10 cellular contexts compared by ENCODE assay signal in genomic region chr9:35618325-35618727, GRCh38. TPM values are rescaled to one million over a fixed set of nuclear protein-coding genes. Genes with fewer than 3 reads are reported as not detected.
DNase-seq lines count a peak whose midpoint lies in the region; ATAC-seq, FAIRE-seq and TF ChIP-seq lines count a peak whose summit lies in the region.
"Had no signal": no experiment of that assay in that cellular context is flagged by ENCODE, and none has a peak within 500 bp of the region (broad histone marks: within the 10 kb centered on the region; RNA-seq: fewer than 3 reads in every experiment).

TSS of gene CD72 (minus strand) at chr9:35618413. CDS start at chr9:35618303, 110 bp downstream.

- peak within 1 kb of the TSS; percentile 69 for H3K4me3 Mint-ChIP-seq in progenitor cell of endocrine pancreas (ENCODE audit: low read depth)

- H3K4me1 Mint-ChIP-seq in progenitor cell of endocrine pancreas (ENCODE audit: low read depth) = peaks cover 4% of the 10 kb centered on the region

- H3K9me3 Mint-ChIP-seq in progenitor cell of endocrine pancreas (ENCODE audit: low read depth) = no peaks in the 10 kb centered on the region

- peak within 1 kb of the TSS; percentile 95 for H3K4me2 ChIP-seq in OCI-LY1 (ENCODE audit: low read length)
- H3K4me2 ChIP-seq: KMS-11 had no signal

- FAIRE-seq in D721Med (lab: Jason Lieb, UNC) = no peak

- WGBS in esophagus muscularis mucosa = 83% methylated on average over 6 of the region's 7 CpGs

- H3K36me3 Mint-ChIP-seq in progenitor cell of endocrine pancreas (ENCODE audit: insufficient read depth) = no peaks in the 10 kb centered on the region

- no peak for TF ChIP-seq POLR2A in esophagus muscularis mucosa (IDR thresholded peaks at IDR 0.05; ENCODE audit: low read depth)

- H3K9ac ChIP-seq in OCI-LY1 (ENCODE audit: low read length) = peak within 1 kb of the TSS; percentile 93
- H3K9ac ChIP-seq: KMS-11 had no signal

- no peak for DNase-seq in esophagus muscularis mucosa (ENCODE audit: extremely low spot score)
- DNase-seq in progenitor cell of endocrine pancreas (ENCODE audit: low spot score, unreplicated experiment) = no peak
- no peak for DNase-seq in NK-92 (lab: John Stamatoyannopoulos, UW; ENCODE audit: unreplicated experiment)
- DNase-seq in D721Med (ENCODE audit: insufficient read length, low spot score) = no peak
- DNase-seq in NCI-H2196 (lab: John Stamatoyannopoulos, UW; ENCODE audit: unreplicated experiment) = no peak

- ATAC-seq in HG03095 (IDR thresholded peaks at IDR 0.05; ENCODE audit: unreplicated experiment) = no peak

- H3K4me1 ChIP-seq in OCI-LY1 (ENCODE audit: insufficient read depth, low read length, severe bottlenecking) = peaks cover 73% of the 10 kb centered on the region
- peaks cover 4 to 17% (median 13%) of the 10 kb centered on the region in 4 donors for H3K4me1 ChIP-seq in esophagus muscularis mucosa

- no peak within 1 kb of the TSS for H2AFZ ChIP-seq in OCI-LY1 (ENCODE audit: low read length)

- peaks cover 61% of the 10 kb centered on the region for H3K27me3 Mint-ChIP-seq in progenitor cell of endocrine pancreas

- H4K20me1 ChIP-seq in OCI-LY1 (ENCODE audit: insufficient read depth, low read length) = no peaks in the 10 kb centered on the region

- no peaks in the 10 kb centered on the region for H3K27me3 ChIP-seq in OCI-LY1 (ENCODE audit: insufficient read depth, low read length)
- no peaks in the 10 kb centered on the region for H3K27me3 ChIP-seq in esophagus muscularis mucosa

- TF ChIP-seq CTCF in OCI-LY1 (IDR thresholded peaks at IDR 0.05; ENCODE audit: low read length) = no peak
- TF ChIP-seq CTCF in esophagus muscularis mucosa (IDR thresholded peaks at IDR 0.05) = no peak
- TF ChIP-seq CTCF in progenitor cell of endocrine pancreas (IDR thresholded peaks at IDR 0.05; ENCODE audit: unreplicated experiment) = no peak
- no peak for TF ChIP-seq CTCF in D721Med (IDR thresholded peaks at IDR 0.05; ENCODE audit: insufficient read depth, missing control alignments)

- H3K36me3 ChIP-seq in OCI-LY1 (ENCODE audit: insufficient read depth, low read length) (peaks cover 29% of the 10 kb centered on the region; the same call in 1 of the 2 replicates), esophagus muscularis mucosa (no peaks in the 10 kb centered on the region)

- H3K27ac ChIP-seq in OCI-LY1 (ENCODE audit: low read depth, low read length, poor library complexity, severe bottlenecking) = peak within 1 kb of the TSS; percentile 100
- peak within 1 kb of the TSS in 1 of 4 donors; percentile 35 for H3K27ac ChIP-seq in esophagus muscularis mucosa (replicated peaks in 1 of 4)
- H3K27ac ChIP-seq: KMS-11 had no signal

- H3K9me3 ChIP-seq in OCI-LY1 (ENCODE audit: low read length) (no peaks in the 10 kb centered on the region), esophagus muscularis mucosa (no peaks in the 10 kb centered on the region)

- H3K9me2 ChIP-seq in OCI-LY1 (ENCODE audit: low read depth, low read length) = no peaks in the 10 kb centered on the region

- no peak for TF ChIP-seq EP300 in esophagus muscularis mucosa (IDR thresholded peaks at IDR 0.05)

- peaks cover 15% of the 10 kb centered on the region for H3F3A ChIP-seq in OCI-LY1 (ENCODE audit: insufficient read depth, low read length)

- intact Hi-C loops in esophagus muscularis mucosa (cut with DNase I) = no loop called here

- H3K4me3 ChIP-seq in GM08714 (ENCODE audit: low read length) (peak within 1 kb of the TSS; percentile 44; the same call in 1 of the 2 replicates), OCI-LY1 (ENCODE audit: low read depth, low read length, poor library complexity, severe bottlenecking) (peak within 1 kb of the TSS; percentile 74), esophagus muscularis mucosa (peak within 1 kb of the TSS; percentile 50 to 62 (median 54))

- no peaks in the 10 kb centered on the region for H3K79me2 ChIP-seq in OCI-LY1 (ENCODE audit: insufficient read depth, low read length)

- H3K27ac Mint-ChIP-seq in progenitor cell of endocrine pancreas = no peak within 1 kb of the TSS

RNA-seq across cellular contexts. Expression of gene CD72, which starts in this region (rescaled TPM):
- total RNA-seq in esophagus muscularis mucosa = 1 to 10 TPM in 2 of 4 donors, not detected in 2; 1.4 to 2.2 TPM
- 3.1 and 4.2 TPM in 2 replicates for total RNA-seq in progenitor cell of endocrine pancreas
- total RNA-seq: lung microvascular endothelial cell had no signal
